13 cellular contexts compared by ENCODE assay signal in the genomic region with DNA sequence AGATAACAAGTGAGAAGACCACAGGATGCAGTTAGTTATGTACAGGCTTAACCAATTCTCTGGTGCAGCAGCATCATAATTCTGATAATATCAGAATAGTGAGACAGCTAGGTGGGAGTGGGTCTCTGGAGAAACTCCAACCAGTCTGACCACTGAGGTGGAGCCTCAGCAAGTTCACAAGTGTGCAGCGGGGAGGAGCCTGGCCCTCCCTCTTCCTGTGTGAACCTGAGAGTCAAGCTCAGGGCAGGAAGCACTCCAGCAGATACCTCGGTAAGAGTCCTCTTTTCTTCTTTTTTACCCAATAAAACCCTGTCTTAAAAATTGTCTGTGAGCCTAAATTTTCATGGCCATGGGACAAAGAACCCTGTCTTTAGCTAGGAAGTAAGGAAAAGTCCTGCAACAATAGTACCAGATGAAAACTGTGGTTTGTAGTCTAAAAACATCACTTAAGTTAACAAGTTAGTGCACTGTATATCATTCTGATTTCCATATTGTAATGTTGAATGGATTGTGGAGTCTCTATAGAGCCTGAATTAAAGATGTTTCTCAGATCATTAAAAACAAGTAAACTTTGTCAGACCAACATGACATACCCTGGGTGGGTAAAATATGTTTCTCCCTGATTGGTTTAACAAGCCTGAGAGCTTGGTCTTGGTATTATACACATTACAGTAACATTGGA.
DNase-seq lines count a peak whose midpoint lies in the region; ATAC-seq and TF ChIP-seq lines count a peak whose summit lies in the region.
"Had no signal": no experiment of that assay in that cellular context is flagged by ENCODE, and none has a peak within 500 bp of the region (broad histone marks: within the 10 kb centered on the region; RNA-seq: fewer than 3 reads in every experiment).

No MANE protein-coding gene starts in this region.

- WGBS in right lobe of liver (ENCODE audit: insufficient coverage, low coverage, low lambda C conversion rate, missing lambda C conversion rate) = 47% methylated on average over 2 of the region's 2 CpGs

- CTCF ChIA-PET in activated CD8-positive, alpha-beta memory T cell treated with anti-CD3 and anti-CD28 coated beads, Interleukin-2, amount 10 ng/mL, durations not matched to agents 7 days and 5 days (lab: Charles Lee) = no interaction called here

- no peaks in the 10 kb centered on the region for H3K36me3 Mint-ChIP-seq in activated CD8-positive, alpha-beta memory T cell treated with anti-CD3 and anti-CD28 coated beads, Interleukin-2, amount 10 ng/mL, durations not matched to agents 7 days and 5 days

- no peaks in the 10 kb centered on the region for H3K27me3 Mint-ChIP-seq in activated CD8-positive, alpha-beta memory T cell treated with anti-CD3 and anti-CD28 coated beads, Interleukin-2, amount 10 ng/mL, durations not matched to agents 7 days and 5 days

- TF ChIP-seq POLR2A in right lobe of liver (IDR thresholded peaks at IDR 0.05) = no peak

- H3K9me3 Mint-ChIP-seq in activated CD8-positive, alpha-beta memory T cell treated with anti-CD3 and anti-CD28 coated beads, Interleukin-2, amount 10 ng/mL, durations not matched to agents 7 days and 5 days (ENCODE audit: low read depth) = no peaks in the 10 kb centered on the region

- H3K9me3 ChIP-seq in right lobe of liver = no peaks in the 10 kb centered on the region

- peak; percentile 42 for DNase-seq in activated CD8-positive, alpha-beta memory T cell treated with anti-CD3 and anti-CD28 coated beads, Interleukin-2, amount 10 ng/mL, durations not matched to agents 7 days and 5 days
- no peak for DNase-seq in activated CD8-positive, alpha-beta memory T cell treated with anti-CD3 and anti-CD28 coated beads, Interleukin-2, amount 50 U/mL, for 4 hours
- no peak for DNase-seq in stimulated activated naive CD8-positive, alpha-beta T cell treated with anti-CD3 and anti-CD28 coated beads, Interleukin-15, Interleukin-2, amounts not matched to agents 100 U/mL and 50 U/mL, for 24 hours
- no peak for DNase-seq in activated T-cell treated with anti-CD3 and anti-CD28 coated beads, Interleukin-2, amount 50 U/mL, for 1 hour
- DNase-seq in stimulated activated CD4-positive, alpha-beta T cell treated with anti-CD3 and anti-CD28 coated beads, Interleukin-2, amount 100 ng/mL, for 48 hours = no peak
- DNase-seq in right lobe of liver = no peak
- DNase-seq: glutamatergic neuron, mesendoderm, NCI-H2081, right cardiac atrium had no signal

- H3K27ac ChIP-seq in right lobe of liver = no peak overlapping the region
- H3K27ac ChIP-seq: RWPE1 had no signal

- intact Hi-C loops in right lobe of liver (cut with DNase I) = no loop called here

- H3K27ac Mint-ChIP-seq in activated CD8-positive, alpha-beta memory T cell treated with anti-CD3 and anti-CD28 coated beads, Interleukin-2, amount 10 ng/mL, durations not matched to agents 7 days and 5 days = peak overlapping the region; percentile 24

- H3K4me3 Mint-ChIP-seq in activated CD8-positive, alpha-beta memory T cell treated with anti-CD3 and anti-CD28 coated beads, Interleukin-2, amount 10 ng/mL, durations not matched to agents 7 days and 5 days = peak overlapping the region; percentile 41

- no peak for TF ChIP-seq CTCF in right lobe of liver (IDR thresholded peaks at IDR 0.05)

- H3K4me3 ChIP-seq in right lobe of liver = no peak overlapping the region

- no peaks in the 10 kb centered on the region for H3K27me3 ChIP-seq in right lobe of liver

- H3K4me1 ChIP-seq in right lobe of liver = no peaks in the 10 kb centered on the region

- no peaks in the 10 kb centered on the region for H3K4me1 Mint-ChIP-seq in activated CD8-positive, alpha-beta memory T cell treated with anti-CD3 and anti-CD28 coated beads, Interleukin-2, amount 10 ng/mL, durations not matched to agents 7 days and 5 days

- no peaks in the 10 kb centered on the region for H3K36me3 ChIP-seq in right lobe of liver

- ATAC-seq in activated CD8-positive, alpha-beta memory T cell treated with anti-CD3 and anti-CD28 coated beads, Interleukin-2, amount 10 ng/mL, durations not matched to agents 7 days and 5 days = peak; percentile 60
- ATAC-seq in HG02798 (IDR thresholded peaks at IDR 0.05; ENCODE audit: poor library complexity, unreplicated experiment) = peak; percentile 87
- ATAC-seq in HG03565 (IDR thresholded peaks at IDR 0.05; ENCODE audit: unreplicated experiment) = peak; percentile 99
- peak; percentile 23 for ATAC-seq in stimulated activated naive CD8-positive, alpha-beta T cell treated with anti-CD3 and anti-CD28 coated beads, Interleukin-15, Interleukin-2, amounts not matched to agents 100 U/mL and 50 U/mL, for 24 hours
- ATAC-seq in right lobe of liver = no peak
- ATAC-seq: right cardiac atrium had no signal

Comparison
In these comparisons a context has a peak if more than half of its experiments do, and no peak if none do; other contexts are left out.
1. ATAC-seq: peak in activated CD8-positive, alpha-beta memory T cell treated with anti-CD3 and anti-CD28 coated beads, Interleukin-2, amount 10 ng/mL, durations not matched to agents 7 days and 5 days (single experiment), HG02798 (single experiment), HG03565 (single experiment) and stimulated activated naive CD8-positive, alpha-beta T cell treated with anti-CD3 and anti-CD28 coated beads, Interleukin-15, Interleukin-2, amounts not matched to agents 100 U/mL and 50 U/mL, for 24 hours (single experiment); none in right lobe of liver (0 of 4).